Comparison of ENCODE assay signal across 28 cellular contexts in the genomic region with DNA sequence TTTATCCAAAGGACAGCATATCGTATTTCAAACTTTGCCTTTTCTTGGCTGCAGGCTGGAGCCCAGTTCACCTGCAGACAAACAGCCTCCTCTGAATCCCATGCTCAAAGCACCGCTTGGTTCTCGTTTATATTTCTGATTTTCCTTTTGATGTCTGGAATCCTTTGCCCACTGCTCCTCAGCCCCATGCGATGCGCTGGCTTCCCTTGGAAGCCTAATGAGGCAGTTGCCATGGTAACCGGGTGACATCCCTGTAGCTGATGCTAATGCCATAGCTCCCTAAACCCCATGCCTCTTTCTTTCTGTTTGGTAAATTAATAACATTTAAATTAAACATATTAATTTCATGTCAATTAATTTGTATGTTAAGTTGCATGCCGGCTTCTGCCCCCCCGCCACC.
DNase-seq lines count a peak whose midpoint lies in the region; ATAC-seq and TF ChIP-seq lines count a peak whose summit lies in the region.
"Had no signal": no experiment of that assay in that cellular context is flagged by ENCODE, and none has a peak within 500 bp of the region (broad histone marks: within the 10 kb centered on the region; RNA-seq: fewer than 3 reads in every experiment).

No MANE protein-coding gene starts in this region.

- H3K4me3 Mint-ChIP-seq in WTC11 (no peak overlapping the region), Calu3 (ENCODE audit: low read depth, unreplicated experiment) (no peak overlapping the region)
- no peak overlapping the region for H3K4me3 Mint-ChIP-seq in CD4-positive, alpha-beta T cell
- H3K4me3 Mint-ChIP-seq: activated CD8-positive, alpha-beta T cell treated with anti-CD3 and anti-CD28 coated beads for 36 hours; activated T-helper 1 cell treated with anti-CD3 and anti-CD28 coated beads, Interleukin-12 subunit alpha, Interleukin-12 subunit beta, Interleukin-2, Interleukin-4 antibody, amounts not matched to agents 30 ng/mL and 10 ng/mL and 1 ng/mL, durations not matched to agents 14 hours and 24 hours and 36 hours; CD14-positive monocyte; central memory CD8-positive, alpha-beta T cell; natural killer cell treated with Interleukin-12 subunit alpha and Interleukin-12 subunit beta and Interleukin-15 and Interleukin-18, amount 100 ng/mL, for 72 hours; T-helper 17 cell had no signal

- ATAC-seq in WTC11, result no peak
- ATAC-seq in CD4-positive, alpha-beta T cell (ENCODE audit: poor library complexity), result no peak
- ATAC-seq: activated CD8-positive, alpha-beta T cell treated with anti-CD3 and anti-CD28 coated beads for 36 hours; left cardiac atrium; natural killer cell treated with Interleukin-12 subunit alpha and Interleukin-12 subunit beta and Interleukin-15 and Interleukin-18, amount 100 ng/mL, for 72 hours; pancreas; Right ventricle myocardium inferior; T-helper 17 cell had no signal

- no peaks in the 10 kb centered on the region for H3K9me3 Mint-ChIP-seq in WTC11
- peaks cover 9% of the 10 kb centered on the region for H3K9me3 Mint-ChIP-seq in Calu3 (ENCODE audit: low read depth, unreplicated experiment)
- H3K9me3 Mint-ChIP-seq in CD4-positive, alpha-beta T cell, result peaks cover 5% of the 10 kb centered on the region
- H3K9me3 Mint-ChIP-seq: natural killer cell treated with Interleukin-12 subunit alpha and Interleukin-12 subunit beta and Interleukin-15 and Interleukin-18, amount 100 ng/mL, for 72 hours had no signal

- peak; percentile 58 for DNase-seq in DMS 273 (lab: John Stamatoyannopoulos, UW; ENCODE audit: unreplicated experiment)
- no peak for DNase-seq in DMS 273 treated with DMSO at 0.1 percent for 48 hours (lab: John Stamatoyannopoulos, UW)
- DNase-seq in NCI-H1105 (lab: John Stamatoyannopoulos, UW), result peak; percentile 52
- peak; percentile 20 for DNase-seq in WTC11 (ENCODE audit: low spot score)
- DNase-seq in left kidney (ENCODE audit: low read depth, low spot score), result peak; percentile 19
- no peak for DNase-seq in Calu3
- no peak for DNase-seq in HEK293T (ENCODE audit: extremely low spot score)
- no peak for DNase-seq in CD4-positive, alpha-beta T cell
- DNase-seq: activated CD8-positive, alpha-beta memory T cell treated with anti-CD3 and anti-CD28 coated beads, Interleukin-2, amount 50 U/mL, for 48 hours; activated CD8-positive, alpha-beta T cell treated with anti-CD3 and anti-CD28 coated beads for 36 hours; activated naive CD4-positive, alpha-beta T cell treated with Interleukin-2 at 50 U/mL for 16 hours; foreskin melanocyte; left cardiac atrium; mammary epithelial cell; NCI-H2029 treated with DMSO at 0.1 percent for 48 hours; pancreas; spleen; stimulated activated CD4-positive, alpha-beta T cell treated with anti-CD3 and anti-CD28 coated beads, Interleukin-2, amount 100 ng/mL, for 24 hours; stimulated activated CD8-positive, alpha-beta memory T cell treated with anti-CD3 and anti-CD28 coated beads, Interleukin-4, amount 100 ng/mL, for 48 hours; stomach; T-helper 17 cell had no signal

- peaks cover 9% of the 10 kb centered on the region for H3K4me1 Mint-ChIP-seq in WTC11
- no peaks in the 10 kb centered on the region for H3K4me1 Mint-ChIP-seq in Calu3 (ENCODE audit: low read depth, unreplicated experiment)
- no peaks in the 10 kb centered on the region for H3K4me1 Mint-ChIP-seq in CD4-positive, alpha-beta T cell (ENCODE audit: low read depth)
- H3K4me1 Mint-ChIP-seq: CD14-positive monocyte; central memory CD8-positive, alpha-beta T cell; T-helper 17 cell had no signal

- CTCF ChIA-PET in WTC11 (lab: Charles Lee), result no interaction called here
- CTCF ChIA-PET in Calu3 (lab: Charles Lee), result no interaction called here
- CTCF ChIA-PET in HEK293T (lab: Yijun Ruan, JAX), result no interaction called here
- CTCF ChIA-PET in CD4-positive, alpha-beta T cell (lab: Charles Lee), result no interaction called here

- H3K36me3 Mint-ChIP-seq in WTC11, result no peaks in the 10 kb centered on the region
- no peaks in the 10 kb centered on the region for H3K36me3 Mint-ChIP-seq in Calu3 (ENCODE audit: insufficient read depth, unreplicated experiment)
- no peaks in the 10 kb centered on the region for H3K36me3 Mint-ChIP-seq in CD4-positive, alpha-beta T cell (ENCODE audit: low read depth)
- H3K36me3 Mint-ChIP-seq: CD14-positive monocyte; natural killer cell treated with Interleukin-12 subunit alpha and Interleukin-12 subunit beta and Interleukin-15 and Interleukin-18, amount 100 ng/mL, for 72 hours had no signal

- TF ChIP-seq CTCF in WTC11 (IDR thresholded peaks at IDR 0.05) (no peak), Calu3 (IDR thresholded peaks at IDR 0.05; ENCODE audit: unreplicated experiment) (no peak)
- TF ChIP-seq CTCF in CD4-positive, alpha-beta T cell (IDR thresholded peaks at IDR 0.05), result no peak

- no peak overlapping the region for H3K27ac ChIP-seq in CD4-positive, alpha-beta T cell (ENCODE audit: low read depth, low read length)
- H3K27ac ChIP-seq: 22Rv1, pancreas, right atrium auricular region, spleen, stomach had no signal

- H3K27ac Mint-ChIP-seq in WTC11 (no peak overlapping the region), Calu3 (ENCODE audit: unreplicated experiment) (no peak overlapping the region)
- no peak overlapping the region for H3K27ac Mint-ChIP-seq in CD4-positive, alpha-beta T cell
- H3K27ac Mint-ChIP-seq: activated CD8-positive, alpha-beta T cell treated with anti-CD3 and anti-CD28 coated beads for 36 hours; activated T-helper 1 cell treated with anti-CD3 and anti-CD28 coated beads, Interleukin-12 subunit alpha, Interleukin-12 subunit beta, Interleukin-2, Interleukin-4 antibody, amounts not matched to agents 30 ng/mL and 10 ng/mL and 1 ng/mL, durations not matched to agents 14 hours and 24 hours and 36 hours; CD14-positive monocyte; natural killer cell treated with Interleukin-12 subunit alpha and Interleukin-12 subunit beta and Interleukin-15 and Interleukin-18, amount 100 ng/mL, for 72 hours; T-helper 17 cell had no signal

- intact Hi-C loops in Calu3 (cut with micrococcal nuclease; ENCODE audit: unreplicated experiment), result no loop called here
- intact Hi-C loops in CD4-positive, alpha-beta T cell (cut with DNase I, micrococcal nuclease), result no loop called here

- POLR2A ChIA-PET in WTC11 (lab: Charles Lee), result no interaction called here
- POLR2A ChIA-PET in HEK293T (lab: Yijun Ruan, JAX), result interaction anchor here (1.2 kb wide), 1 partner anchor 1408 kb away, joined by 3 read pairs; no protein-coding TSS in a partner anchor
- POLR2A ChIA-PET in CD4-positive, alpha-beta T cell (lab: Charles Lee), result no interaction called here

- no TSS peak for BruUV-seq in Calu3 (replicated peaks; lab: Mats Ljungman, UMichigan)

- no peaks in the 10 kb centered on the region for H3K27me3 ChIP-seq in CD4-positive, alpha-beta T cell (ENCODE audit: control insufficient read depth, insufficient read depth, low read length)
- H3K27me3 ChIP-seq: pancreas, right atrium auricular region had no signal

- no peaks in the 10 kb centered on the region for H3K9me3 ChIP-seq in CD4-positive, alpha-beta T cell (ENCODE audit: control insufficient read depth, low read length)
- H3K9me3 ChIP-seq: pancreas, right atrium auricular region had no signal

- H3K27me3 Mint-ChIP-seq in WTC11 (ENCODE audit: low read depth), result peaks cover 41% of the 10 kb centered on the region
- H3K27me3 Mint-ChIP-seq in Calu3 (ENCODE audit: unreplicated experiment), result no peaks in the 10 kb centered on the region
- peaks cover 26% of the 10 kb centered on the region for H3K27me3 Mint-ChIP-seq in CD4-positive, alpha-beta T cell

TF ChIP-seq in WTC11, 78 proteins besides CTCF, POLR2A, EP300 and RAD21 (continues in another document):
- TF ChIP-seq CBFB (CRISPR knock-in tag; IDR thresholded peaks at IDR 0.05; ENCODE audit: low read depth), result no peak
- TF ChIP-seq, protein P1, sequence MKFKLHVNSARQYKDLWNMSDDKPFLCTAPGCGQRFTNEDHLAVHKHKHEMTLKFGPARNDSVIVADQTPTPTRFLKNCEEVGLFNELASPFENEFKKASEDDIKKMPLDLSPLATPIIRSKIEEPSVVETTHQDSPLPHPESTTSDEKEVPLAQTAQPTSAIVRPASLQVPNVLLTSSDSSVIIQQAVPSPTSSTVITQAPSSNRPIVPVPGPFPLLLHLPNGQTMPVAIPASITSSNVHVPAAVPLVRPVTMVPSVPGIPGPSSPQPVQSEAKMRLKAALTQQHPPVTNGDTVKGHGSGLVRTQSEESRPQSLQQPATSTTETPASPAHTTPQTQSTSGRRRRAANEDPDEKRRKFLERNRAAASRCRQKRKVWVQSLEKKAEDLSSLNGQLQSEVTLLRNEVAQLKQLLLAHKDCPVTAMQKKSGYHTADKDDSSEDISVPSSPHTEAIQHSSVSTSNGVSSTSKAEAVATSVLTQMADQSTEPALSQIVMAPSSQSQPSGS (CRISPR knock-in tag; IDR thresholded peaks at IDR 0.05; ENCODE audit: borderline replicate concordance, low read depth), result no peak
- TF ChIP-seq, protein P2, sequence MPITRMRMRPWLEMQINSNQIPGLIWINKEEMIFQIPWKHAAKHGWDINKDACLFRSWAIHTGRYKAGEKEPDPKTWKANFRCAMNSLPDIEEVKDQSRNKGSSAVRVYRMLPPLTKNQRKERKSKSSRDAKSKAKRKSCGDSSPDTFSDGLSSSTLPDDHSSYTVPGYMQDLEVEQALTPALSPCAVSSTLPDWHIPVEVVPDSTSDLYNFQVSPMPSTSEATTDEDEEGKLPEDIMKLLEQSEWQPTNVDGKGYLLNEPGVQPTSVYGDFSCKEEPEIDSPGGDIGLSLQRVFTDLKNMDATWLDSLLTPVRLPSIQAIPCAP (CRISPR knock-in tag; IDR thresholded peaks at IDR 0.05), result no peak

TF ChIP-seq in HEK293T, 16 proteins besides CTCF, POLR2A, EP300 and RAD21:
- no peak for TF ChIP-seq LEF1 (IDR thresholded peaks at IDR 0.05; ENCODE audit: borderline replicate concordance)
- TF ChIP-seq BHLHE40 (IDR thresholded peaks at IDR 0.05; ENCODE audit: borderline replicate concordance), result no peak
- TF ChIP-seq L3MBTL2 (conservative IDR thresholded peaks at IDR 0.05), result no peak
- TF ChIP-seq CTBP1 (IDR thresholded peaks at IDR 0.05; ENCODE audit: borderline replicate concordance), result no peak
TF ChIP-seq in HEK293T: peak in this region for 0.

Comparison
In these comparisons a context has a peak if more than half of its experiments do, and no peak if none do; other contexts are left out.
1. DNase-seq: peak in DMS 273 (single experiment), NCI-H1105 (single experiment), WTC11 (single experiment) and left kidney (single experiment); none in DMS 273 treated with DMSO at 0.1 percent for 48 hours (single experiment), Calu3 (single experiment), HEK293T (single experiment) and CD4-positive, alpha-beta T cell (0 of 10).